Comparison of ENCODE assay signal across 19 cellular contexts in genomic region chr11:12439615-12440014, GRCh38.
DNase-seq lines count a peak whose midpoint lies in the region; ATAC-seq and TF ChIP-seq lines count a peak whose summit lies in the region.
"Had no signal": no experiment of that assay in that cellular context is flagged by ENCODE, and none has a peak within 500 bp of the region (broad histone marks: within the 10 kb centered on the region; RNA-seq: fewer than 3 reads in every experiment).

No MANE protein-coding gene starts in this region.

- H3K36me3 ChIP-seq in endodermal cell (ENCODE audit: control insufficient read depth, insufficient read depth, low read length) (peaks cover 14% of the 10 kb centered on the region), neuronal stem cell (replicated peaks in 1 of 2; ENCODE audit: control insufficient read depth in 2 of 2, insufficient read depth in 2 of 2, low read length in 2 of 2) (no peaks in the 10 kb centered on the region)

- no peak for ATAC-seq in GM18511 (IDR thresholded peaks at IDR 0.05; ENCODE audit: unreplicated experiment)
- ATAC-seq in GM19463 (IDR thresholded peaks at IDR 0.05; ENCODE audit: unreplicated experiment): no peak
- ATAC-seq: stimulated activated naive CD8-positive, alpha-beta T cell treated with anti-CD3 and anti-CD28 coated beads, Interleukin-15, amount 100 ng/mL, for 72 hours had no signal

- H3K14ac ChIP-seq in neuronal stem cell (ENCODE audit: low read length): no peak overlapping the region

- no peak overlapping the region for H4K91ac ChIP-seq in neuronal stem cell (ENCODE audit: low read depth, low read length, poor library complexity)

- peaks cover 10% of the 10 kb centered on the region for H3K9me3 ChIP-seq in endodermal cell (ENCODE audit: control insufficient read depth, low read length)
- peaks cover 2% of the 10 kb centered on the region in 2 donors for H3K9me3 ChIP-seq in neuronal stem cell (replicated peaks in 1 of 2; ENCODE audit: control insufficient read depth in 2 of 2, insufficient read depth in 1 of 2, low read depth in 1 of 2, low read length in 2 of 2)
- H3K9me3 ChIP-seq: Caco-2 had no signal

- H3K4me3 ChIP-seq in endodermal cell (ENCODE audit: low read length) (no peak overlapping the region), neuronal stem cell (ENCODE audit: low read length in 2 of 2) (no peak overlapping the region)
- H3K4me3 ChIP-seq: hepatocyte, SJSA1 had no signal

- no peak overlapping the region for H3K18ac ChIP-seq in neuronal stem cell (ENCODE audit: low read length)

- WGBS in endodermal cell (ENCODE audit: insufficient coverage in 1 of 2, insufficient read length in 1 of 2), 2 experiments: 84 to 89% methylated on average over 3 to 4 of the region's 4 CpGs
- WGBS in neuronal stem cell (ENCODE audit: extremely low coverage in 2 of 2, insufficient read length in 2 of 2, insufficient replicate concordance in 1 of 2), 2 donors: no CpG with 5 or more reads among the region's 4 CpGs

- peak overlapping the region; percentile 18 for H2AFZ ChIP-seq in neuronal stem cell (ENCODE audit: low read length)
- H2AFZ ChIP-seq: hepatocyte had no signal

- H3K27me3 ChIP-seq in endodermal cell (ENCODE audit: control insufficient read depth, insufficient read depth, low read length, poor library complexity, severe bottlenecking) (no peaks in the 10 kb centered on the region), neuronal stem cell (ENCODE audit: control insufficient read depth in 3 of 3, insufficient read depth in 3 of 3, low read depth in 1 of 3, low read length in 3 of 3) (no peaks in the 10 kb centered on the region)
- H3K27me3 ChIP-seq: hepatocyte, SJSA1 had no signal

- no peak for TF ChIP-seq CTCF in endodermal cell (conservative IDR thresholded peaks at IDR 0.05)

- no peak overlapping the region for H2BK5ac ChIP-seq in neuronal stem cell (ENCODE audit: low read length)

- H3K9me3 Mint-ChIP-seq in endodermal cell: peaks cover 9% of the 10 kb centered on the region
- H3K9me3 Mint-ChIP-seq: activated CD4-positive, alpha-beta T cell treated with anti-CD3 and anti-CD28 coated beads, Interleukin-2, amount 10 ng/mL, durations not matched to agents 24 days and 14 days; activated naive CD8-positive, alpha-beta T cell treated with anti-CD3 and anti-CD28 coated beads for 36 hours had no signal

- no peak overlapping the region for H3K4ac ChIP-seq in neuronal stem cell (ENCODE audit: low read length)

- H3K4me2 ChIP-seq in neuronal stem cell (ENCODE audit: insufficient read depth, low read length, poor library complexity, severe bottlenecking): no peak overlapping the region
- H3K4me2 ChIP-seq: hepatocyte had no signal

- H4K8ac ChIP-seq in neuronal stem cell (ENCODE audit: low read depth, low read length): no peak overlapping the region

- H3K4me3 Mint-ChIP-seq in endodermal cell: no peak overlapping the region
- H3K4me3 Mint-ChIP-seq: activated CD4-positive, alpha-beta T cell treated with anti-CD3 and anti-CD28 coated beads, Interleukin-2, amount 10 ng/mL, durations not matched to agents 24 days and 14 days; activated naive CD8-positive, alpha-beta T cell treated with anti-CD3 and anti-CD28 coated beads for 36 hours; naive B cell; stimulated activated naive CD8-positive, alpha-beta T cell treated with anti-CD3 and anti-CD28 coated beads, Interleukin-15, amount 100 ng/mL, for 72 hours had no signal

- DNase-seq in DMS53 treated with DMSO at 0.1 percent for 48 hours (lab: John Stamatoyannopoulos, UW; ENCODE audit: unreplicated experiment): peak; percentile 98
- DNase-seq in NCI-H2029 (lab: John Stamatoyannopoulos, UW): peak; percentile 86
- DNase-seq in endodermal cell: peak; percentile 57
- DNase-seq in neuronal stem cell (ENCODE audit: low spot score): no peak
- DNase-seq in DMS 273 treated with DMSO at 0.1 percent for 48 hours (lab: John Stamatoyannopoulos, UW): no peak
- no peak for DNase-seq in cerebellar cortex (ENCODE audit: low spot score)
- DNase-seq: activated CD4-positive, alpha-beta T cell treated with anti-CD3 and anti-CD28 coated beads, Interleukin-2, amount 10 ng/mL, durations not matched to agents 24 days and 14 days; activated naive CD8-positive, alpha-beta T cell treated with anti-CD3 and anti-CD28 coated beads for 36 hours; Caco-2; MM.1S; naive B cell; NCI-H2171; stimulated activated CD4-positive, alpha-beta T cell treated with anti-CD3 and anti-CD28 coated beads, Interleukin-15, amount 100 ng/mL, for 24 hours; stimulated activated naive CD8-positive, alpha-beta T cell treated with anti-CD3 and anti-CD28 coated beads, Interleukin-15, amount 100 ng/mL, for 72 hours; T1000 had no signal

- peaks cover 13% of the 10 kb centered on the region for H3K36me3 Mint-ChIP-seq in endodermal cell (ENCODE audit: low read depth)
- H3K36me3 Mint-ChIP-seq: activated naive CD8-positive, alpha-beta T cell treated with anti-CD3 and anti-CD28 coated beads for 36 hours; naive B cell had no signal

- H3K4me1 Mint-ChIP-seq in endodermal cell: no peaks in the 10 kb centered on the region
- H3K4me1 Mint-ChIP-seq: activated CD4-positive, alpha-beta T cell treated with anti-CD3 and anti-CD28 coated beads, Interleukin-2, amount 10 ng/mL, durations not matched to agents 24 days and 14 days; activated naive CD8-positive, alpha-beta T cell treated with anti-CD3 and anti-CD28 coated beads for 36 hours; stimulated activated naive CD8-positive, alpha-beta T cell treated with anti-CD3 and anti-CD28 coated beads, Interleukin-15, amount 100 ng/mL, for 72 hours had no signal

- H3K9ac ChIP-seq in endodermal cell (ENCODE audit: extremely low read depth, low read length, poor library complexity, severe bottlenecking) (no peak overlapping the region), neuronal stem cell (ENCODE audit: low read depth, low read length, poor library complexity) (no peak overlapping the region)

- H3K4me1 ChIP-seq in endodermal cell (ENCODE audit: control insufficient read depth, insufficient read depth, low read length) (no peaks in the 10 kb centered on the region), neuronal stem cell (ENCODE audit: control insufficient read depth in 2 of 2, insufficient read depth in 1 of 2, low read depth in 1 of 2, low read length in 2 of 2) (no peaks in the 10 kb centered on the region)

- H3K27ac ChIP-seq in endodermal cell (ENCODE audit: low read depth, low read length) (no peak overlapping the region), neuronal stem cell (replicated peaks; ENCODE audit: low read length) (no peak overlapping the region)
- H3K27ac ChIP-seq: hepatocyte, SJSA1 had no signal

- H3K27ac Mint-ChIP-seq in endodermal cell: no peak overlapping the region
- H3K27ac Mint-ChIP-seq: activated CD4-positive, alpha-beta T cell treated with anti-CD3 and anti-CD28 coated beads, Interleukin-2, amount 10 ng/mL, durations not matched to agents 24 days and 14 days; activated naive CD8-positive, alpha-beta T cell treated with anti-CD3 and anti-CD28 coated beads for 36 hours; naive B cell had no signal

- no peak overlapping the region for H2BK12ac ChIP-seq in neuronal stem cell (ENCODE audit: low read length)

- no peak overlapping the region for H3K23ac ChIP-seq in neuronal stem cell (ENCODE audit: low read depth, low read length, poor library complexity)

- no peaks in the 10 kb centered on the region for H3K79me1 ChIP-seq in neuronal stem cell (ENCODE audit: low read depth, low read length)

- H2AK5ac ChIP-seq in neuronal stem cell (ENCODE audit: low read depth, low read length): no peak overlapping the region

- H2BK15ac ChIP-seq in neuronal stem cell (ENCODE audit: low read length): no peak overlapping the region

- no peak overlapping the region for H2BK120ac ChIP-seq in neuronal stem cell (ENCODE audit: low read depth, low read length)

- no peaks in the 10 kb centered on the region for H3K27me3 Mint-ChIP-seq in endodermal cell (ENCODE audit: insufficient read depth)
- H3K27me3 Mint-ChIP-seq: activated naive CD8-positive, alpha-beta T cell treated with anti-CD3 and anti-CD28 coated beads for 36 hours; stimulated activated naive CD8-positive, alpha-beta T cell treated with anti-CD3 and anti-CD28 coated beads, Interleukin-15, amount 100 ng/mL, for 72 hours had no signal

Comparison
In these comparisons a context has a peak if more than half of its experiments do, and no peak if none do; other contexts are left out.
1. DNase-seq: peak in DMS53 treated with DMSO at 0.1 percent for 48 hours (single experiment), NCI-H2029 (single experiment) and endodermal cell (single experiment); none in neuronal stem cell (single experiment), DMS 273 treated with DMSO at 0.1 percent for 48 hours (single experiment) and cerebellar cortex (single experiment).